Comparison of ENCODE assay signal across 1 cellular context in the genomic region with DNA sequence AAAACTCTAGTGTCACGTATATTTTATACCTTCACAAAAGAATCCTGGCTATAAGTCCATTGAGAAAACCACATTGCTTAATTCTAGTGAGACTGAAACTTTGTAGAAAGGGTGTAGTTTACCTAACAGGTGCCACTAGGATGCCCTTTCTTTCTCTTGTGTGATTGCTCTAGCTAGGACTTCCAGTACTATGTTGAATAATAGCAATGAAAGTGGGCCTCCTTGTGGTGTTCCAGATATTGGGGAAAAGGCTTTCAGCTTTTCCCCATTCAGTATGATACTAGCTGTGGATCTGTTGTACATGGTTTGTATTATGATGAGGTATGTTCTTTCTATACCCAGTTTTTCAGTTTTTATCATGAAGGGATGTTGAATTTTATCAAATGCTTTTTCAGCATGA.
TF ChIP-seq lines count a peak whose summit lies in the region.

No MANE protein-coding gene starts in this region.

TF ChIP-seq in GM23338, 12 proteins besides CTCF, POLR2A, EP300 and RAD21 (continued from another document):
- TF ChIP-seq, protein P1, sequence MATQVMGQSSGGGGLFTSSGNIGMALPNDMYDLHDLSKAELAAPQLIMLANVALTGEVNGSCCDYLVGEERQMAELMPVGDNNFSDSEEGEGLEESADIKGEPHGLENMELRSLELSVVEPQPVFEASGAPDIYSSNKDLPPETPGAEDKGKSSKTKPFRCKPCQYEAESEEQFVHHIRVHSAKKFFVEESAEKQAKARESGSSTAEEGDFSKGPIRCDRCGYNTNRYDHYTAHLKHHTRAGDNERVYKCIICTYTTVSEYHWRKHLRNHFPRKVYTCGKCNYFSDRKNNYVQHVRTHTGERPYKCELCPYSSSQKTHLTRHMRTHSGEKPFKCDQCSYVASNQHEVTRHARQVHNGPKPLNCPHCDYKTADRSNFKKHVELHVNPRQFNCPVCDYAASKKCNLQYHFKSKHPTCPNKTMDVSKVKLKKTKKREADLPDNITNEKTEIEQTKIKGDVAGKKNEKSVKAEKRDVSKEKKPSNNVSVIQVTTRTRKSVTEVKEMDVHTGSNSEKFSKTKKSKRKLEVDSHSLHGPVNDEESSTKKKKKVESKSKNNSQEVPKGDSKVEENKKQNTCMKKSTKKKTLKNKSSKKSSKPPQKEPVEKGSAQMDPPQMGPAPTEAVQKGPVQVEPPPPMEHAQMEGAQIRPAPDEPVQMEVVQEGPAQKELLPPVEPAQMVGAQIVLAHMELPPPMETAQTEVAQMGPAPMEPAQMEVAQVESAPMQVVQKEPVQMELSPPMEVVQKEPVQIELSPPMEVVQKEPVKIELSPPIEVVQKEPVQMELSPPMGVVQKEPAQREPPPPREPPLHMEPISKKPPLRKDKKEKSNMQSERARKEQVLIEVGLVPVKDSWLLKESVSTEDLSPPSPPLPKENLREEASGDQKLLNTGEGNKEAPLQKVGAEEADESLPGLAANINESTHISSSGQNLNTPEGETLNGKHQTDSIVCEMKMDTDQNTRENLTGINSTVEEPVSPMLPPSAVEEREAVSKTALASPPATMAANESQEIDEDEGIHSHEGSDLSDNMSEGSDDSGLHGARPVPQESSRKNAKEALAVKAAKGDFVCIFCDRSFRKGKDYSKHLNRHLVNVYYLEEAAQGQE (IDR thresholded peaks at IDR 0.05; ENCODE audit: unreplicated experiment): no peak
- TF ChIP-seq JUNB (IDR thresholded peaks at IDR 0.05; ENCODE audit: unreplicated experiment): no peak
